40 cellular contexts compared by ENCODE assay signal in genomic region chr2:221761260-221761659, GRCh38.
"Had no signal": no experiment of that assay in that cellular context is flagged by ENCODE, and none has a peak within 500 bp of the region (broad histone marks: within the 10 kb centered on the region; RNA-seq: fewer than 3 reads in every experiment).

No MANE protein-coding gene starts in this region.

- ATAC-seq: activated naive CD4-positive, alpha-beta T cell treated with anti-CD3 and anti-CD28 coated beads, Interleukin-2, amount 50 U/mL, for 72 hours; activated naive CD8-positive, alpha-beta T cell treated with anti-CD3 and anti-CD28 coated beads, Interleukin-2, amount 50 U/mL, for 24 hours; activated T-cell treated with anti-CD3 and anti-CD28 coated beads, Interleukin-2, amount 50 U/mL, for 4 hours; activated T-cell treated with anti-CD3 and anti-CD28 coated beads, Interleukin-2, amount 50 U/mL, for 72 hours; activated T-helper 17 cell treated with anti-CD3 and anti-CD28 coated beads, Interleukin-2, amount 50 U/mL, for 72 hours; body of pancreas had no signal

- H3K4me1 ChIP-seq: adrenal gland, ascending aorta, body of pancreas, breast epithelium had no signal

- H3K36me3 ChIP-seq: adrenal gland, ascending aorta, brain microvascular endothelial cell, breast epithelium, cardiac muscle cell had no signal

- H3K4me3 ChIP-seq: adrenal gland, ascending aorta, body of pancreas, breast epithelium, cardiac muscle cell had no signal

- DNase-seq: activated effector memory CD4-positive, alpha-beta T cell treated with anti-CD3 and anti-CD28 coated beads, Interleukin-2, amount 50 U/mL, for 16 hours; activated effector memory CD4-positive, alpha-beta T cell treated with Interleukin-2 at 50 U/mL for 16 hours; activated gamma-delta T cell; activated gamma-delta T cell treated with Interleukin-2 at 50 U/mL for 16 hours; activated naive CD4-positive, alpha-beta T cell; activated naive CD4-positive, alpha-beta T cell treated with anti-CD3 and anti-CD28 coated beads for 36 hours; activated naive CD4-positive, alpha-beta T cell treated with anti-CD3 and anti-CD28 coated beads, Interleukin-2, amount 10 ng/mL, durations not matched to agents 7 days and 5 days; activated naive CD4-positive, alpha-beta T cell treated with anti-CD3 and anti-CD28 coated beads, Interleukin-2, amount 50 U/mL, for 16 hours; activated naive CD4-positive, alpha-beta T cell treated with Interleukin-2 at 50 U/mL for 16 hours; activated naive CD8-positive, alpha-beta T cell treated with anti-CD3 and anti-CD28 coated beads for 36 hours; activated naive CD8-positive, alpha-beta T cell treated with anti-CD3 and anti-CD28 coated beads, Interleukin-2, amount 10 ng/mL, durations not matched to agents 7 days and 5 days; activated naive CD8-positive, alpha-beta T cell treated with anti-CD3 and anti-CD28 coated beads, Interleukin-2, amount 50 U/mL, for 24 hours; activated T-cell treated with anti-CD3 and anti-CD28 coated beads, Interleukin-2, amount 50 U/mL, for 1 hour; activated T-cell treated with anti-CD3 and anti-CD28 coated beads, Interleukin-2, amount 50 U/mL, for 24 hours; activated T-cell treated with anti-CD3 and anti-CD28 coated beads, Interleukin-2, amount 50 U/mL, for 4 hours; activated T-cell treated with anti-CD3 and anti-CD28 coated beads, Interleukin-2, amount 50 U/mL, for 48 hours; activated T-cell treated with anti-CD3 and anti-CD28 coated beads, Interleukin-2, amount 50 U/mL, for 72 hours; adrenal gland; amniotic stem cell; amygdala; anterior cingulate cortex; aorta; body of pancreas; brain microvascular endothelial cell; caudate nucleus; central memory CD4-positive, alpha-beta T cell; cerebellar nuclear complex had no signal

- H3K27me3 Mint-ChIP-seq: activated naive CD4-positive, alpha-beta T cell treated with anti-CD3 and anti-CD28 coated beads, Interleukin-2, amount 10 ng/mL, durations not matched to agents 7 days and 5 days; activated naive CD4-positive, alpha-beta T cell treated with anti-CD3 and anti-CD28 coated beads, Interleukin-2, amount 50 U/mL, for 24 hours; activated naive CD8-positive, alpha-beta T cell; activated naive CD8-positive, alpha-beta T cell treated with anti-CD3 and anti-CD28 coated beads for 36 hours; activated naive CD8-positive, alpha-beta T cell treated with anti-CD3 and anti-CD28 coated beads, Interleukin-2, amount 10 ng/mL, durations not matched to agents 7 days and 5 days; activated naive CD8-positive, alpha-beta T cell treated with anti-CD3 and anti-CD28 coated beads, Interleukin-2, amount 50 U/mL, for 24 hours; activated T-cell treated with anti-CD3 and anti-CD28 coated beads, Interleukin-2, amount 50 U/mL, for 24 hours; central memory CD8-positive, alpha-beta T cell had no signal

- H3K9me3 ChIP-seq: adrenal gland, ascending aorta, body of pancreas, breast epithelium had no signal

- H3K36me3 Mint-ChIP-seq: activated naive CD4-positive, alpha-beta T cell treated with anti-CD3 and anti-CD28 coated beads, Interleukin-2, amount 10 ng/mL, durations not matched to agents 7 days and 5 days; activated naive CD4-positive, alpha-beta T cell treated with anti-CD3 and anti-CD28 coated beads, Interleukin-2, amount 50 U/mL, for 24 hours; activated naive CD4-positive, alpha-beta T cell treated with anti-CD3 and anti-CD28 coated beads, Interleukin-2, amount 50 U/mL, for 72 hours; activated naive CD8-positive, alpha-beta T cell; activated naive CD8-positive, alpha-beta T cell treated with anti-CD3 and anti-CD28 coated beads for 36 hours; activated naive CD8-positive, alpha-beta T cell treated with anti-CD3 and anti-CD28 coated beads, Interleukin-2, amount 10 ng/mL, durations not matched to agents 7 days and 5 days; brain had no signal

- H3K4me1 Mint-ChIP-seq: activated naive CD4-positive, alpha-beta T cell treated with anti-CD3 and anti-CD28 coated beads, Interleukin-2, amount 10 ng/mL, durations not matched to agents 7 days and 5 days; activated naive CD4-positive, alpha-beta T cell treated with anti-CD3 and anti-CD28 coated beads, Interleukin-2, amount 50 U/mL, for 24 hours; activated naive CD8-positive, alpha-beta T cell treated with anti-CD3 and anti-CD28 coated beads for 36 hours; activated naive CD8-positive, alpha-beta T cell treated with anti-CD3 and anti-CD28 coated beads, Interleukin-2, amount 10 ng/mL, durations not matched to agents 7 days and 5 days; activated naive CD8-positive, alpha-beta T cell treated with anti-CD3 and anti-CD28 coated beads, Interleukin-2, amount 50 U/mL, for 24 hours; activated T-helper 17 cell treated with anti-CD3 and anti-CD28 coated beads, Interleukin-2, amount 50 U/mL, for 72 hours; brain; central memory CD8-positive, alpha-beta T cell had no signal

- H3K9me3 Mint-ChIP-seq: activated T-helper 1 cell treated with anti-CD3 and anti-CD28 coated beads, Interleukin-12 subunit alpha, Interleukin-12 subunit beta, Interleukin-2, Interleukin-4 antibody, amounts not matched to agents 30 ng/mL and 10 ng/mL and 1 ng/mL, durations not matched to agents 14 hours and 24 hours and 36 hours; activated T-helper 2 cell treated with anti-CD3 and anti-CD28 coated beads, Interferon-gamma antibody, Interleukin-2, Interleukin-4, amounts not matched to agents 10 μg/mL and 5 μg/mL and 100 μg/mL, durations not matched to agents 14 hours and 24 hours and 36 hours had no signal

- H3K4me3 Mint-ChIP-seq: activated naive CD4-positive, alpha-beta T cell treated with anti-CD3 and anti-CD28 coated beads for 36 hours; activated naive CD4-positive, alpha-beta T cell treated with anti-CD3 and anti-CD28 coated beads, Interleukin-2, amount 10 ng/mL, durations not matched to agents 7 days and 5 days; activated naive CD4-positive, alpha-beta T cell treated with anti-CD3 and anti-CD28 coated beads, Interleukin-2, amount 50 U/mL, for 24 hours; activated naive CD8-positive, alpha-beta T cell; activated naive CD8-positive, alpha-beta T cell treated with anti-CD3 and anti-CD28 coated beads for 36 hours; activated naive CD8-positive, alpha-beta T cell treated with anti-CD3 and anti-CD28 coated beads, Interleukin-2, amount 10 ng/mL, durations not matched to agents 7 days and 5 days; activated naive CD8-positive, alpha-beta T cell treated with anti-CD3 and anti-CD28 coated beads, Interleukin-2, amount 50 U/mL, for 24 hours; activated T-cell treated with anti-CD3 and anti-CD28 coated beads, Interleukin-2, amount 50 U/mL, for 24 hours; activated T-cell treated with anti-CD3 and anti-CD28 coated beads, Interleukin-2, amount 50 U/mL, for 4 hours; activated T-cell treated with anti-CD3 and anti-CD28 coated beads, Interleukin-2, amount 50 U/mL, for 72 hours; activated T-helper 1 cell treated with anti-CD3 and anti-CD28 coated beads, Interleukin-12 subunit alpha, Interleukin-12 subunit beta, Interleukin-2, Interleukin-4 antibody, amounts not matched to agents 30 ng/mL and 10 ng/mL and 1 ng/mL, durations not matched to agents 14 hours and 24 hours and 36 hours; activated T-helper 17 cell treated with anti-CD3 and anti-CD28 coated beads, Interleukin-2, amount 50 U/mL, for 72 hours; brain; central memory CD8-positive, alpha-beta T cell had no signal

- H3K27me3 ChIP-seq: adrenal gland, ascending aorta, body of pancreas, brain microvascular endothelial cell, cardiac muscle cell had no signal

- H3K27ac ChIP-seq: adrenal gland, ascending aorta, body of pancreas, brain microvascular endothelial cell, breast epithelium, cardiac muscle cell had no signal

- H3K27ac Mint-ChIP-seq: activated naive CD4-positive, alpha-beta T cell treated with anti-CD3 and anti-CD28 coated beads for 36 hours; activated naive CD4-positive, alpha-beta T cell treated with anti-CD3 and anti-CD28 coated beads, Interleukin-2, amount 10 ng/mL, durations not matched to agents 7 days and 5 days; activated naive CD4-positive, alpha-beta T cell treated with anti-CD3 and anti-CD28 coated beads, Interleukin-2, amount 50 U/mL, for 24 hours; activated naive CD4-positive, alpha-beta T cell treated with anti-CD3 and anti-CD28 coated beads, Interleukin-2, amount 50 U/mL, for 72 hours; activated naive CD8-positive, alpha-beta T cell; activated naive CD8-positive, alpha-beta T cell treated with anti-CD3 and anti-CD28 coated beads for 36 hours; activated naive CD8-positive, alpha-beta T cell treated with anti-CD3 and anti-CD28 coated beads, Interleukin-2, amount 10 ng/mL, durations not matched to agents 7 days and 5 days; activated naive CD8-positive, alpha-beta T cell treated with anti-CD3 and anti-CD28 coated beads, Interleukin-2, amount 50 U/mL, for 24 hours; activated T-cell treated with anti-CD3 and anti-CD28 coated beads, Interleukin-2, amount 50 U/mL, for 24 hours; activated T-cell treated with anti-CD3 and anti-CD28 coated beads, Interleukin-2, amount 50 U/mL, for 72 hours; activated T-helper 1 cell treated with anti-CD3 and anti-CD28 coated beads, Interleukin-12 subunit alpha, Interleukin-12 subunit beta, Interleukin-2, Interleukin-4 antibody, amounts not matched to agents 30 ng/mL and 10 ng/mL and 1 ng/mL, durations not matched to agents 14 hours and 24 hours and 36 hours; activated T-helper 17 cell treated with anti-CD3 and anti-CD28 coated beads, Interleukin-2, amount 50 U/mL, for 72 hours; activated T-helper 2 cell treated with anti-CD3 and anti-CD28 coated beads, Interferon-gamma antibody, Interleukin-2, Interleukin-4, amounts not matched to agents 10 μg/mL and 5 μg/mL and 100 μg/mL, durations not matched to agents 14 hours and 24 hours and 36 hours; brain had no signal

- FAIRE-seq: astrocyte, bronchial epithelial cell had no signal
